ENCODE assay signal across 27 cellular contexts in the genomic region with DNA sequence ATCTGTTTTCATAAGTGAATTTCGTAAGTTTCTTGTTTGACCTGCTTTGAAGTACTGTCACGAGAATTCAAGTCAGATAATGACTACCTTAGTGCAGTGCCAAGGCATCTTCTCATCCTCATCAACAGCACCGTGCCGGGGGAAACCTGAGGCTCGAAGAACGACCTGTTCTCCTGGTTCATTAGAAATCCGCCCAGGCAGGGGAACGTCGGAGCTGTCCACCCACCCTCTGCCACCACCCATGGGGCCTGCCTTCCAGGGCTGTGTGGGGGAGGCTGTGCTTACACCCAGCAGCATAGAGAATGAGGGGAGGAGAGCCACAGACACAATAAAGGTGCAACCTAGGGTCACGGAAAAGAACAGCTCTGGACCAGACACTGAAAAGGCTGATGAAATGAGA.
"Had no signal": no experiment of that assay in that cellular context is flagged by ENCODE, and none has a peak within 500 bp of the region (broad histone marks: within the 10 kb centered on the region; RNA-seq: fewer than 3 reads in every experiment).

No MANE protein-coding gene starts in this region.

- H3K9me3 ChIP-seq: adrenal gland, breast epithelium, colonic mucosa, esophagus muscularis mucosa, gastrocnemius medialis, heart left ventricle, left lung, pancreas, stomach, suprapubic skin, transverse colon, vagina had no signal

- H3K27ac ChIP-seq: adrenal gland, breast epithelium, colonic mucosa, esophagus muscularis mucosa, gastrocnemius medialis, heart left ventricle, left lung, neural progenitor cell, pancreas, stomach, suprapubic skin, transverse colon, vagina, VCaP had no signal

- H3K4me1 ChIP-seq: adrenal gland, breast epithelium, colonic mucosa, pancreas, suprapubic skin had no signal

- H3K27me3 ChIP-seq: adrenal gland, breast epithelium, colonic mucosa, dorsolateral prefrontal cortex, esophagus muscularis mucosa, gastrocnemius medialis, heart left ventricle, left lung, neural progenitor cell, pancreas, stomach, suprapubic skin, transverse colon, vagina had no signal

- DNase-seq: activated CD4-positive, alpha-beta T cell treated with anti-CD3 and anti-CD28 coated beads, Interleukin-2, amount 10 ng/mL, durations not matched to agents 7 days and 5 days; activated CD4-positive, CD25-positive, alpha-beta regulatory T cell treated with anti-CD3 and anti-CD28 coated beads, Interleukin-2, amount 50 U/mL, for 72 hours; activated CD8-positive, alpha-beta T cell treated with anti-CD3 and anti-CD28 coated beads, Interleukin-2, amount 10 ng/mL, durations not matched to agents 7 days and 5 days; activated gamma-delta T cell treated with Interleukin-2 at 50 U/mL for 16 hours; adrenal gland; colonic mucosa; gastrocnemius medialis; naive thymus-derived CD4-positive, alpha-beta T cell; small intestine; stimulated activated CD4-positive, alpha-beta T cell treated with anti-CD3 and anti-CD28 coated beads, Interleukin-15, amount 100 ng/mL, for 24 hours; stomach; transverse colon had no signal

- H3K4me3 ChIP-seq: adrenal gland, breast epithelium, colonic mucosa, dorsolateral prefrontal cortex, esophagus muscularis mucosa, gastrocnemius medialis, heart left ventricle, left lung, neural progenitor cell, pancreas, stomach, suprapubic skin, transverse colon, vagina had no signal

- FAIRE-seq: keratinocyte, pancreas, small intestine had no signal

- H3K9ac ChIP-seq: neural progenitor cell had no signal

- H3K9me3 Mint-ChIP-seq: activated naive CD4-positive, alpha-beta T cell treated with anti-CD3 and anti-CD28 coated beads, Interleukin-2, amount 50 U/mL, for 24 hours; neural progenitor cell; stimulated activated memory B cell treated with anti-CD40 and anti-IgM and Interleukin-4, amounts not matched to agents 10 μg/mL and 1 μg/mL and 100 μg/mL, for 72 hours had no signal

- H3K36me3 ChIP-seq: adrenal gland, breast epithelium, colonic mucosa, neural progenitor cell, transverse colon had no signal

- ATAC-seq: activated CD8-positive, alpha-beta T cell treated with anti-CD3 and anti-CD28 coated beads, Interleukin-2, amount 10 ng/mL, durations not matched to agents 7 days and 5 days; gastrocnemius medialis; left lung; naive thymus-derived CD4-positive, alpha-beta T cell; pancreas; sciatic nerve; stimulated activated memory B cell treated with anti-CD40 and anti-IgM and Interleukin-4, amounts not matched to agents 10 μg/mL and 1 μg/mL and 100 μg/mL, for 72 hours had no signal

- H3K27me3 Mint-ChIP-seq: activated CD4-positive, alpha-beta T cell treated with anti-CD3 and anti-CD28 coated beads, Interleukin-2, amount 10 ng/mL, durations not matched to agents 7 days and 5 days; activated naive CD4-positive, alpha-beta T cell treated with anti-CD3 and anti-CD28 coated beads, Interleukin-2, amount 50 U/mL, for 24 hours; naive thymus-derived CD4-positive, alpha-beta T cell; stimulated activated memory B cell treated with anti-CD40 and anti-IgM and Interleukin-4, amounts not matched to agents 10 μg/mL and 1 μg/mL and 100 μg/mL, for 72 hours had no signal

- H3K27ac Mint-ChIP-seq: activated CD4-positive, alpha-beta T cell treated with anti-CD3 and anti-CD28 coated beads, Interleukin-2, amount 10 ng/mL, durations not matched to agents 7 days and 5 days; activated CD8-positive, alpha-beta T cell treated with anti-CD3 and anti-CD28 coated beads, Interleukin-2, amount 10 ng/mL, durations not matched to agents 7 days and 5 days; activated naive CD4-positive, alpha-beta T cell treated with anti-CD3 and anti-CD28 coated beads, Interleukin-2, amount 50 U/mL, for 24 hours; activated T-helper 1 cell treated with anti-CD3 and anti-CD28 coated beads, Interleukin-12 subunit alpha, Interleukin-12 subunit beta, Interleukin-2, Interleukin-4 antibody, amounts not matched to agents 30 ng/mL and 10 ng/mL and 1 ng/mL, durations not matched to agents 14 hours and 24 hours and 36 hours; stimulated activated memory B cell treated with anti-CD40 and anti-IgM and Interleukin-4, amounts not matched to agents 10 μg/mL and 1 μg/mL and 100 μg/mL, for 72 hours had no signal

- H3K4me3 Mint-ChIP-seq: activated CD4-positive, alpha-beta T cell treated with anti-CD3 and anti-CD28 coated beads, Interleukin-2, amount 10 ng/mL, durations not matched to agents 7 days and 5 days; activated CD8-positive, alpha-beta T cell treated with anti-CD3 and anti-CD28 coated beads, Interleukin-2, amount 10 ng/mL, durations not matched to agents 7 days and 5 days; activated naive CD4-positive, alpha-beta T cell treated with anti-CD3 and anti-CD28 coated beads, Interleukin-2, amount 50 U/mL, for 24 hours; activated T-helper 1 cell treated with anti-CD3 and anti-CD28 coated beads, Interleukin-12 subunit alpha, Interleukin-12 subunit beta, Interleukin-2, Interleukin-4 antibody, amounts not matched to agents 30 ng/mL and 10 ng/mL and 1 ng/mL, durations not matched to agents 14 hours and 24 hours and 36 hours; neural progenitor cell; stimulated activated memory B cell treated with anti-CD40 and anti-IgM and Interleukin-4, amounts not matched to agents 10 μg/mL and 1 μg/mL and 100 μg/mL, for 72 hours had no signal
